In the genomic region with DNA sequence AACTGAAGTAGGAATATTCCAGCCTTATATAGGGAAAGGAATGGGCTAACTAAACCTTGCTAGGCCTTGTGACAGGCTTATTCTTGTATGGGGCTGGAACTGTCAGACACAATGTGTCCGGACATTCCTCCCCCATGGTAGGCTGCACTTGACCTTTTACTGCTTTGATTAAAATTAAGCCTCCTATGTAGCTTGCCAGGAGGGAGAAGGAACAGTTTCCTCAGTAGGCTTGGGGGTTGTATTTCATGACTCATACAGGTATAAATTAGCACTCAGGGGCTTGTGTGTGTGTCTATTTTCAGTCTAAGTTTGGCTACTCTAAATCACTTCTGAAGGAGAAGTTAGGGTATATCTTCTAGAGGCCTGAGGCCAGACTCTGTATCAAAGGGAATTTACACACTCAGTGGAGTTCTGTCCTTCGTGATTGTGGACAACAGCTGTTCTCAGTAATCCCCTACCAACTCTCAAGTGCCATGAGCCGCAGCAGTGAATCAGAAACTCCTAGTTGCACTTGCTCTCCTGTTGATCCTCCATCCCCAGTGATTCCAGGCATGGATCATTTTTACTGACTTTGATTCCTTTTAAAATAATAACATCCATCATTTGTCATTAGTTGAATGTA, we compare ENCODE assay signal across 26 cellular contexts. TPM values are rescaled to one million over a fixed set of nuclear protein-coding genes. Genes with fewer than 3 reads are reported as not detected.
"Had no signal": no experiment of that assay in that cellular context is flagged by ENCODE, and none has a peak within 500 bp of the region (broad histone marks: within the 10 kb centered on the region; RNA-seq: fewer than 3 reads in every experiment).

No MANE protein-coding gene starts in this region.

- H3K27me3 Mint-ChIP-seq: activated CD4-positive, alpha-beta T cell treated with anti-CD3 and anti-CD28 coated beads, Interleukin-2, amount 10 ng/mL, durations not matched to agents 7 days and 5 days; effector memory CD8-positive, alpha-beta T cell; naive B cell; type B pancreatic cell had no signal

- H3K27ac Mint-ChIP-seq: activated CD4-positive, alpha-beta T cell treated with anti-CD3 and anti-CD28 coated beads, Interleukin-2, amount 10 ng/mL, durations not matched to agents 7 days and 5 days; activated CD8-positive, alpha-beta T cell treated with anti-CD3 and anti-CD28 coated beads, Interleukin-2, amount 10 ng/mL, durations not matched to agents 7 days and 5 days; effector memory CD8-positive, alpha-beta T cell; naive B cell; type B pancreatic cell had no signal

- H3K9me3 Mint-ChIP-seq: activated T-cell treated with anti-CD3 and anti-CD28 coated beads, Interleukin-2, amount 50 U/mL, for 4 hours had no signal

- DNase-seq: activated CD4-positive, alpha-beta T cell treated with anti-CD3 and anti-CD28 coated beads, Interleukin-2, amount 10 ng/mL, durations not matched to agents 7 days and 5 days; activated CD8-positive, alpha-beta T cell treated with anti-CD3 and anti-CD28 coated beads, Interleukin-2, amount 10 ng/mL, durations not matched to agents 7 days and 5 days; activated effector memory CD4-positive, alpha-beta T cell treated with Interleukin-2 at 50 U/mL for 16 hours; activated naive CD4-positive, alpha-beta T cell treated with anti-CD3 and anti-CD28 coated beads, Interleukin-2, amount 50 U/mL, for 16 hours; activated T-cell treated with anti-CD3 and anti-CD28 coated beads, Interleukin-2, amount 50 U/mL, for 4 hours; dermis blood vessel endothelial cell; effector memory CD8-positive, alpha-beta T cell; foreskin fibroblast; hippocampal formation; left lung; naive B cell; right lobe of liver; stimulated activated CD4-positive, alpha-beta T cell treated with anti-CD3 and anti-CD28 coated beads, Interleukin-4, amount 100 ng/mL, for 24 hours; T-helper 1 cell; T1000; testis had no signal

- H3K36me3 Mint-ChIP-seq: naive B cell; stimulated activated effector memory CD8-positive, alpha-beta T cell treated with anti-CD3 and anti-CD28 coated beads, Interleukin-12 subunit alpha, Interleukin-12 subunit beta, amount 100 ng/mL, for 72 hours had no signal

- H3K4me1 Mint-ChIP-seq: stimulated activated effector memory CD8-positive, alpha-beta T cell treated with anti-CD3 and anti-CD28 coated beads, Interleukin-12 subunit alpha, Interleukin-12 subunit beta, amount 100 ng/mL, for 72 hours had no signal

- H3K9me3 ChIP-seq: ascending aorta, left lung, prostate gland, right lobe of liver, testis had no signal

- H3K4me1 ChIP-seq: ascending aorta, testis had no signal

- H3K27me3 ChIP-seq: ascending aorta, left lung, right lobe of liver, testis had no signal

- H3K4me3 Mint-ChIP-seq: activated CD4-positive, alpha-beta T cell treated with anti-CD3 and anti-CD28 coated beads, Interleukin-2, amount 10 ng/mL, durations not matched to agents 7 days and 5 days; activated CD8-positive, alpha-beta T cell treated with anti-CD3 and anti-CD28 coated beads, Interleukin-2, amount 10 ng/mL, durations not matched to agents 7 days and 5 days; activated T-cell treated with anti-CD3 and anti-CD28 coated beads, Interleukin-2, amount 50 U/mL, for 4 hours; effector memory CD8-positive, alpha-beta T cell; naive B cell; stimulated activated effector memory CD8-positive, alpha-beta T cell treated with anti-CD3 and anti-CD28 coated beads, Interleukin-12 subunit alpha, Interleukin-12 subunit beta, amount 100 ng/mL, for 72 hours; type B pancreatic cell had no signal

- ATAC-seq: activated CD4-positive, CD25-positive, alpha-beta regulatory T cell treated with anti-CD3 and anti-CD28 coated beads, Interleukin-2, amount 50 U/mL, for 24 hours; activated CD8-positive, alpha-beta T cell treated with anti-CD3 and anti-CD28 coated beads, Interleukin-2, amount 10 ng/mL, durations not matched to agents 7 days and 5 days; activated T-cell treated with anti-CD3 and anti-CD28 coated beads, Interleukin-2, amount 50 U/mL, for 4 hours; effector memory CD8-positive, alpha-beta T cell; left lung; right lobe of liver; stimulated activated effector memory CD8-positive, alpha-beta T cell treated with anti-CD3 and anti-CD28 coated beads, Interleukin-12 subunit alpha, Interleukin-12 subunit beta, amount 100 ng/mL, for 72 hours had no signal

- H3K4me3 ChIP-seq: ascending aorta, left lung, prostate gland, right lobe of liver, testis had no signal

- H3K27ac ChIP-seq: ascending aorta, epithelial cell of prostate, left lung, prostate gland, right lobe of liver, testis had no signal

- H3K36me3 ChIP-seq: ascending aorta, left lung, prostate gland, right lobe of liver had no signal

RNA-seq across cellular contexts. Expression of gene ADAMTS16, which starts 16.4 kb away (rescaled TPM):
- total RNA-seq: activated CD4-positive, alpha-beta T cell treated with anti-CD3 and anti-CD28 coated beads, Interleukin-2, amount 10 ng/mL, durations not matched to agents 7 days and 5 days; activated CD8-positive, alpha-beta T cell treated with anti-CD3 and anti-CD28 coated beads, Interleukin-2, amount 10 ng/mL, durations not matched to agents 7 days and 5 days; bronchial epithelial cell; dermis blood vessel endothelial cell; lung microvascular endothelial cell; osteocyte; right lobe of liver had no signal
- polyA plus RNA-seq: keratinocyte had no signal
